ENCODE assay signal across 8 cellular contexts in the genomic region with DNA sequence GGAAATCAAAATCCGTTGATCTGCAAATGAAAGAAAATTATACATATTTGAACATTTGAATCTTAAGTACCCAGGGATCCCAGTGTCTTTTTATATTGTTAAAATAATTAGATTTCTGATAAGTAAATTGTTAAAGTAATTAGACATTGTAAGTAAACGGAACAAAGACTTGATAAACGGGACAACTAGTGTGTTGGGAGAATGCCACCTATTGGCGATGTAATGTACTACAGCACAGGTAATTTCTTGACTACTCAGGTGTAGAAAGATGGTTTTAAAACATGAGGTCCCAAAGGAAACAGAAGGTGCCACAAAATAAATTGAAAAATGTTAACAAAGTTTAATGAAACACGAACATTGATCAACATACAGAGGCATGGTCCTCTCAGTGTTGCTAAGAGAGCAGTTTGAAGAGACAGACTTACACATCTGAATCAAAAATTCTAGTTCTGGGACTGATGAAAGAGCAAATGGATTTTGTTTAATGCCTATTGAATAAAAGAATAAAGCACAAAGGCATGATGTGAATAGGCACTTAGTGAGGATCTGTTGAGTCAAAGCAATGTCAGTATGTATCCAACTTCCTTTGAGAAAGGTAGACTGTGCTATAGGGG.
DNase-seq lines count a peak whose midpoint lies in the region; ATAC-seq and TF ChIP-seq lines count a peak whose summit lies in the region.

No MANE protein-coding gene starts in this region.

- no peaks in the 10 kb centered on the region for H3K9me3 ChIP-seq in HEK293 (ENCODE audit: control insufficient read depth, insufficient read depth, low read depth, low read length)
- no peaks in the 10 kb centered on the region for H3K9me3 ChIP-seq in mesenchymal stem cell (ENCODE audit: control insufficient read depth, low read length)

- no peaks in the 10 kb centered on the region for H3K27me3 ChIP-seq in mesenchymal stem cell (ENCODE audit: control insufficient read depth in 1 of 2, insufficient read depth in 1 of 2, low read length in 2 of 2)

- POLR2A ChIA-PET in HEK293 (lab: Yijun Ruan, JAX), result no interaction called here

- DNase-seq in activated T-cell treated with anti-CD3 and anti-CD28 coated beads for 24 hours (ENCODE audit: low read depth) (peak; percentile 11), NCI-H526 treated with DMSO at 0.1 percent for 48 hours (lab: John Stamatoyannopoulos, UW) (peak; percentile 42), cerebellar cortex (ENCODE audit: low spot score) (peak; percentile 39), mesenchymal stem cell (peak; percentile 45)
- no peak for DNase-seq in activated T-cell treated with anti-CD3 and anti-CD28 coated beads, Interleukin-2, amount 50 U/mL, for 1 hour
- no peak for DNase-seq in activated CD8-positive, alpha-beta memory T cell treated with anti-CD3 and anti-CD28 coated beads, Interleukin-2, amount 50 U/mL, for 4 hours

- no peak overlapping the region for H2BK120ac ChIP-seq in mesenchymal stem cell (ENCODE audit: low read depth, low read length)

- WGBS in mesenchymal stem cell, result 16% methylated on average over 4 of the region's 5 CpGs

- no peaks in the 10 kb centered on the region for H3K79me1 ChIP-seq in mesenchymal stem cell (replicated peaks; ENCODE audit: low read length, poor library complexity, severe bottlenecking)

- H4K8ac ChIP-seq in mesenchymal stem cell (ENCODE audit: low read length), result no peak overlapping the region

- no peaks in the 10 kb centered on the region; a peak in 1 of 3 replicates for H3K36me3 ChIP-seq in HEK293 (ENCODE audit: control insufficient read depth in 2 of 2, insufficient read depth in 1 of 2, low read length in 2 of 2)
- H3K36me3 ChIP-seq in mesenchymal stem cell (ENCODE audit: control insufficient read depth in 1 of 2, insufficient read depth in 2 of 2, low read depth in 1 of 2, low read length in 2 of 2), result peaks cover 0 to 19% of the 10 kb centered on the region in 2 experiments

- H3K4me2 ChIP-seq in mesenchymal stem cell (ENCODE audit: low read length, poor library complexity, severe bottlenecking), result no peak overlapping the region

- no peak overlapping the region for H3K9ac ChIP-seq in mesenchymal stem cell (ENCODE audit: low read length)

- ATAC-seq in HG03460 (IDR thresholded peaks at IDR 0.05; ENCODE audit: unreplicated experiment), result no peak

- CTCF ChIA-PET in HEK293 (lab: Yijun Ruan, JAX), result interaction anchor here (0.6 to 1.9 kb wide), 18 partner anchors 8 to 600 kb away, joined by 3 to 18 read pairs (median 4); no protein-coding TSS in a partner anchor

- no peak overlapping the region for H2AK5ac ChIP-seq in mesenchymal stem cell (ENCODE audit: low read length, severe bottlenecking)

- no peak overlapping the region for H2BK5ac ChIP-seq in mesenchymal stem cell (ENCODE audit: low read depth, low read length, poor library complexity, severe bottlenecking)

- H4K91ac ChIP-seq in mesenchymal stem cell (ENCODE audit: low read length), result no peak overlapping the region

- no peak overlapping the region for H3K14ac ChIP-seq in mesenchymal stem cell (ENCODE audit: low read length in 2 of 2)

- H3K27ac ChIP-seq in HEK293 (ENCODE audit: extremely low read depth, low read depth, low read length) (no peak overlapping the region), mesenchymal stem cell (ENCODE audit: low read length, poor library complexity, severe bottlenecking) (no peak overlapping the region)

- peak; percentile 12; the same call in 1 of the 2 replicates for TF ChIP-seq CTCF in HEK293 (tag by site-specific recombination; IDR thresholded peaks at IDR 0.05)

- H3K4me3 ChIP-seq in HEK293 (ENCODE audit: low read depth, low read length) (no peak overlapping the region), mesenchymal stem cell (ENCODE audit: insufficient read depth in 1 of 2, low read depth in 1 of 2, low read length in 2 of 2) (no peak overlapping the region)

- no peak overlapping the region for H2AFZ ChIP-seq in mesenchymal stem cell (ENCODE audit: low read depth, low read length)

- H3K18ac ChIP-seq in mesenchymal stem cell (ENCODE audit: low read depth in 1 of 2, low read length in 2 of 2), result no peak overlapping the region

- H3K23ac ChIP-seq in mesenchymal stem cell (ENCODE audit: low read length in 2 of 2), result no peak overlapping the region

- H3K4ac ChIP-seq in mesenchymal stem cell (ENCODE audit: low read depth in 1 of 2, low read length in 2 of 2), result no peak overlapping the region

- no peak overlapping the region for H2BK15ac ChIP-seq in mesenchymal stem cell (ENCODE audit: low read depth, poor library complexity, severe bottlenecking)

- H3K4me1 ChIP-seq in HEK293 (ENCODE audit: control insufficient read depth, insufficient read depth, low read length), result no peaks in the 10 kb centered on the region
- peaks cover 2% of the 10 kb centered on the region for H3K4me1 ChIP-seq in mesenchymal stem cell (ENCODE audit: control insufficient read depth, insufficient read depth, low read depth, low read length)

- H2BK12ac ChIP-seq in mesenchymal stem cell (ENCODE audit: low read length in 2 of 2), result no peak overlapping the region

TF ChIP-seq in HEK293, 187 proteins besides CTCF, POLR2A, EP300 and RAD21:
- TF ChIP-seq ZNF654 (tag by site-specific recombination; IDR thresholded peaks at IDR 0.05; ENCODE audit: low read depth) (peak; percentile 54), ZNF274 (IDR thresholded peaks at IDR 0.05; ENCODE audit: low read length) (no peak), ZNF274 (tag by site-specific recombination; IDR thresholded peaks at IDR 0.05; ENCODE audit: borderline replicate concordance) (no peak)

Comparison
In these comparisons a context has a peak if more than half of its experiments do, and no peak if none do; other contexts are left out.
1. DNase-seq: peak in activated T-cell treated with anti-CD3 and anti-CD28 coated beads for 24 hours (single experiment), NCI-H526 treated with DMSO at 0.1 percent for 48 hours (single experiment), cerebellar cortex (single experiment) and mesenchymal stem cell (single experiment); none in activated T-cell treated with anti-CD3 and anti-CD28 coated beads, Interleukin-2, amount 50 U/mL, for 1 hour (single experiment) and activated CD8-positive, alpha-beta memory T cell treated with anti-CD3 and anti-CD28 coated beads, Interleukin-2, amount 50 U/mL, for 4 hours (single experiment).